17 cellular contexts compared by ENCODE assay signal in genomic region chr7:16484453-16485158, GRCh38. TPM values are rescaled to one million over a fixed set of nuclear protein-coding genes. Genes with fewer than 3 reads are reported as not detected.
DNase-seq lines count a peak whose midpoint lies in the region; ATAC-seq and TF ChIP-seq lines count a peak whose summit lies in the region.
"Had no signal": no experiment of that assay in that cellular context is flagged by ENCODE, and none has a peak within 500 bp of the region (broad histone marks: within the 10 kb centered on the region; RNA-seq: fewer than 3 reads in every experiment).

No MANE protein-coding gene starts in this region.

- H3K9me2 ChIP-seq in GM23338 (ENCODE audit: insufficient read depth), result 0 out of 2 replicates have a peak, but pooled peaks cover 3% of the 10 kb centered on the region

- H2AFZ ChIP-seq in GM23338, result no peak overlapping the region

- H3K4me3 ChIP-seq in GM23338, result no peak overlapping the region
- no peak overlapping the region for H3K4me3 ChIP-seq in cardiac fibroblast (replicated peaks in 1 of 2; ENCODE audit: low read depth in 2 of 2, low read length in 2 of 2)
- no peak overlapping the region for H3K4me3 ChIP-seq in mesodermal cell (ENCODE audit: extremely low read depth, insufficient read depth, low read length, poor library complexity, severe bottlenecking)

- no peak overlapping the region for H3K4me3 Mint-ChIP-seq in GM23338
- no peak overlapping the region for H3K4me3 Mint-ChIP-seq in T-helper 2 cell treated with Interferon-gamma antibody and Interleukin-4, amounts not matched to agents 5 μg/mL and 100 μg/mL, for 36 hours
- no peak overlapping the region for H3K4me3 Mint-ChIP-seq in T-cell
- H3K4me3 Mint-ChIP-seq: brain; CD8-positive, alpha-beta memory T cell; naive B cell; stimulated activated naive B cell treated with anti-CD40 and anti-IgM and Interleukin-4, amounts not matched to agents 10 μg/mL and 1 μg/mL and 100 μg/mL, for 72 hours had no signal

- CTCF ChIA-PET in T-cell (lab: Charles Lee), result no interaction called here

- H3K9me3 ChIP-seq in mesodermal cell (ENCODE audit: control insufficient read depth, low read length), result no peaks in the 10 kb centered on the region

- H3K27me3 Mint-ChIP-seq in GM23338 (ENCODE audit: insufficient read depth, low read depth, poor library complexity) (no peaks in the 10 kb centered on the region), T-cell (peaks cover 0 to 7% of the 10 kb centered on the region in 2 donors)
- no peaks in the 10 kb centered on the region for H3K27me3 Mint-ChIP-seq in T-helper 2 cell treated with Interferon-gamma antibody and Interleukin-4, amounts not matched to agents 5 μg/mL and 100 μg/mL, for 36 hours (ENCODE audit: low read depth)
- H3K27me3 Mint-ChIP-seq: brain; naive B cell; stimulated activated naive B cell treated with anti-CD40 and anti-IgM and Interleukin-4, amounts not matched to agents 10 μg/mL and 1 μg/mL and 100 μg/mL, for 72 hours had no signal

- H3K27me3 ChIP-seq in GM23338 (ENCODE audit: insufficient read depth), result no peaks in the 10 kb centered on the region

- no peaks in the 10 kb centered on the region for H3K36me3 Mint-ChIP-seq in GM23338 (ENCODE audit: low read depth)
- H3K36me3 Mint-ChIP-seq in T-helper 2 cell treated with Interferon-gamma antibody and Interleukin-4, amounts not matched to agents 5 μg/mL and 100 μg/mL, for 36 hours (ENCODE audit: low read depth), result no peaks in the 10 kb centered on the region
- no peaks in the 10 kb centered on the region for H3K36me3 Mint-ChIP-seq in T-cell
- H3K36me3 Mint-ChIP-seq: brain; stimulated activated naive B cell treated with anti-CD40 and anti-IgM and Interleukin-4, amounts not matched to agents 10 μg/mL and 1 μg/mL and 100 μg/mL, for 72 hours had no signal

- ATAC-seq in GM23338 (peak; percentile 78), T-cell (replicated peaks in 1 of 4) (no peak), HG03439 (IDR thresholded peaks at IDR 0.05; ENCODE audit: unreplicated experiment) (no peak)
- ATAC-seq: stimulated activated naive B cell treated with anti-CD40 and anti-IgM and Interleukin-4, amounts not matched to agents 10 μg/mL and 1 μg/mL and 100 μg/mL, for 72 hours had no signal

- H3K4me1 Mint-ChIP-seq in GM23338, result peaks cover 10% of the 10 kb centered on the region; the same call in 2 of the 3 replicates
- no peaks in the 10 kb centered on the region for H3K4me1 Mint-ChIP-seq in T-helper 2 cell treated with Interferon-gamma antibody and Interleukin-4, amounts not matched to agents 5 μg/mL and 100 μg/mL, for 36 hours (ENCODE audit: low read depth)
- H3K4me1 Mint-ChIP-seq in T-cell, result no peaks in the 10 kb centered on the region
- H3K4me1 Mint-ChIP-seq: CD8-positive, alpha-beta memory T cell; naive B cell; stimulated activated naive B cell treated with anti-CD40 and anti-IgM and Interleukin-4, amounts not matched to agents 10 μg/mL and 1 μg/mL and 100 μg/mL, for 72 hours had no signal

- no peak overlapping the region for H3K4me2 ChIP-seq in GM23338

- H4K20me1 ChIP-seq in GM23338 (replicated peaks; ENCODE audit: insufficient read depth), result no peaks in the 10 kb centered on the region

- WGBS in mesodermal cell (ENCODE audit: insufficient coverage in 2 of 2), 2 experiments, result 50 to 100% methylated on average over 1 to 2 of the region's 4 CpGs

- H3K9me3 Mint-ChIP-seq in GM23338 (no peaks in the 10 kb centered on the region), T-cell (no peaks in the 10 kb centered on the region)
- no peaks in the 10 kb centered on the region for H3K9me3 Mint-ChIP-seq in T-helper 2 cell treated with Interferon-gamma antibody and Interleukin-4, amounts not matched to agents 5 μg/mL and 100 μg/mL, for 36 hours
- H3K9me3 Mint-ChIP-seq: CD8-positive, alpha-beta memory T cell; stimulated activated naive B cell treated with anti-CD40 and anti-IgM and Interleukin-4, amounts not matched to agents 10 μg/mL and 1 μg/mL and 100 μg/mL, for 72 hours had no signal

- TF ChIP-seq CTCF in GM23338 (conservative IDR thresholded peaks at IDR 0.05; ENCODE audit: low read depth in 2 of 2), result no peak
- TF ChIP-seq CTCF in cardiac fibroblast (IDR thresholded peaks at IDR 0.05; ENCODE audit: low read depth, low read length), result no peak

- H3K36me3 ChIP-seq in GM23338 (ENCODE audit: insufficient read depth), result no peaks in the 10 kb centered on the region
- no peaks in the 10 kb centered on the region for H3K36me3 ChIP-seq in mesodermal cell (ENCODE audit: control insufficient read depth, insufficient read depth, low read length)

- POLR2A ChIA-PET in T-cell (lab: Charles Lee), result no interaction called here

- H3K4me1 ChIP-seq in GM23338 (ENCODE audit: insufficient read depth) (no peaks in the 10 kb centered on the region), mesodermal cell (ENCODE audit: control insufficient read depth, insufficient read depth, low read length, poor library complexity, severe bottlenecking) (peaks cover 12% of the 10 kb centered on the region)

- no peak overlapping the region for H3K27ac Mint-ChIP-seq in GM23338
- H3K27ac Mint-ChIP-seq in T-helper 2 cell treated with Interferon-gamma antibody and Interleukin-4, amounts not matched to agents 5 μg/mL and 100 μg/mL, for 36 hours, result no peak overlapping the region
- no peak overlapping the region for H3K27ac Mint-ChIP-seq in T-cell
- H3K27ac Mint-ChIP-seq: brain; naive B cell; stimulated activated naive B cell treated with anti-CD40 and anti-IgM and Interleukin-4, amounts not matched to agents 10 μg/mL and 1 μg/mL and 100 μg/mL, for 72 hours had no signal

- no peaks in the 10 kb centered on the region for H3K79me2 ChIP-seq in GM23338 (replicated peaks; ENCODE audit: insufficient read depth)

- H3F3A ChIP-seq in GM23338 (replicated peaks; ENCODE audit: low read depth), result no peaks in the 10 kb centered on the region

- DNase-seq in GM23338 (ENCODE audit: low spot score) (peak; percentile 37), NCI-H460 (ENCODE audit: extremely low read depth, low read depth) (peak; percentile 51), cardiac fibroblast (ENCODE audit: low read depth in 2 of 2) (peak; percentile 56 to 58), T-cell (no peak), UCSD-AML1 (lab: John Stamatoyannopoulos, UW; ENCODE audit: unreplicated experiment) (no peak)
- no peak for DNase-seq in T-helper 2 cell treated with Interferon-gamma antibody and Interleukin-4, amounts not matched to agents 5 μg/mL and 100 μg/mL, for 36 hours (ENCODE audit: low spot score)
- DNase-seq: activated CD8-positive, alpha-beta memory T cell treated with anti-CD3 and anti-CD28 coated beads, Interleukin-2, amount 50 U/mL, for 4 hours; CD8-positive, alpha-beta memory T cell; glutamatergic neuron; naive B cell; NCI-H2081 treated with DMSO at 0.1 percent for 48 hours; stimulated activated CD4-positive, alpha-beta T cell treated with anti-CD3 and anti-CD28 coated beads, Interleukin-15, amount 100 ng/mL, for 24 hours; stimulated activated naive B cell treated with anti-CD40 and anti-IgM and Interleukin-4, amounts not matched to agents 10 μg/mL and 1 μg/mL and 100 μg/mL, for 72 hours had no signal

- H3K27ac ChIP-seq in GM23338 (ENCODE audit: low read depth) (no peak overlapping the region), mesodermal cell (ENCODE audit: low read depth, low read length, severe bottlenecking) (peak overlapping the region; percentile 71)

TF ChIP-seq in GM23338, 12 proteins besides CTCF, POLR2A, EP300 and RAD21 (continues in another document):
- TF ChIP-seq CREB1 (CRISPR knock-in tag; IDR thresholded peaks at IDR 0.05; ENCODE audit: low read depth), result no peak
- peak; percentile 33; the same call in 1 of the 2 replicates for TF ChIP-seq ZNF114 (CRISPR knock-in tag; IDR thresholded peaks at IDR 0.05)
- TF ChIP-seq ZNF331 (CRISPR knock-in tag; IDR thresholded peaks at IDR 0.05; ENCODE audit: low read depth), result no peak

RNA-seq across cellular contexts. Expression of gene SOSTDC1, which starts 19.1 kb away (rescaled TPM):
- 0.70 and 0.76 TPM in 2 replicates for total RNA-seq in GM23338 (2014; rRNA removed; shearing (Covaris generic))
- 0.64 and 1.0 TPM in 2 replicates for polyA plus RNA-seq in GM23338 (2016; fragmentation: Nextera tagmentation; extraction: Ambion mirVana)
- total RNA-seq in NCI-H460 (2014; rRNA removed; shearing (Covaris generic)), result 0.10 TPM in 1 of 2 replicates, not detected in the other
- polyA plus RNA-seq in NCI-H460 (2014; cell fraction: nucleus; rRNA removed), result 0.21 TPM in 1 of 2 replicates, not detected in the other
- 0.33 TPM for polyA plus RNA-seq in mesodermal cell (2013, experiment 1 of 2)
- polyA plus RNA-seq in mesodermal cell (2013, experiment 2 of 2), result 0.35 TPM
- total RNA-seq in T-cell, result not detected
- total RNA-seq: CD8-positive, alpha-beta memory T cell; T-helper 1 cell treated with Interleukin-12 subunit alpha and Interleukin-12 subunit beta and Interleukin-4 antibody, amounts not matched to agents 30 ng/mL and 1 ng/mL, for 36 hours had no signal
- polyA plus RNA-seq: CD8-positive, alpha-beta memory T cell had no signal

RNA-seq across cellular contexts. Expression of gene LRRC72, which starts 42.0 kb away (rescaled TPM):
- not detected in 2 replicates for total RNA-seq in GM23338 (2014; rRNA removed; shearing (Covaris generic))
- not detected in 2 replicates for polyA plus RNA-seq in GM23338 (2016; fragmentation: Nextera tagmentation; extraction: Ambion mirVana)
- not detected in 2 replicates for total RNA-seq in NCI-H460 (2014; rRNA removed; shearing (Covaris generic))
- polyA plus RNA-seq in NCI-H460 (2014; cell fraction: nucleus; rRNA removed), result not detected in 2 replicates
- not detected for polyA plus RNA-seq in mesodermal cell (2013, experiment 1 of 2)
- polyA plus RNA-seq in mesodermal cell (2013, experiment 2 of 2), result not detected
- not detected for total RNA-seq in T-cell
- total RNA-seq: CD8-positive, alpha-beta memory T cell; T-helper 1 cell treated with Interleukin-12 subunit alpha and Interleukin-12 subunit beta and Interleukin-4 antibody, amounts not matched to agents 30 ng/mL and 1 ng/mL, for 36 hours had no signal
- polyA plus RNA-seq: CD8-positive, alpha-beta memory T cell had no signal

Comparison
In these comparisons a context has a peak if more than half of its experiments do, and no peak if none do; other contexts are left out.
1. DNase-seq: peak in GM23338 (single experiment), NCI-H460 (single experiment) and cardiac fibroblast (2 of 2); none in T-helper 2 cell treated with Interferon-gamma antibody and Interleukin-4, amounts not matched to agents 5 μg/mL and 100 μg/mL, for 36 hours (single experiment), T-cell (0 of 34) and UCSD-AML1 (single experiment).